8 cellular contexts compared by ENCODE assay signal in the genomic region with DNA sequence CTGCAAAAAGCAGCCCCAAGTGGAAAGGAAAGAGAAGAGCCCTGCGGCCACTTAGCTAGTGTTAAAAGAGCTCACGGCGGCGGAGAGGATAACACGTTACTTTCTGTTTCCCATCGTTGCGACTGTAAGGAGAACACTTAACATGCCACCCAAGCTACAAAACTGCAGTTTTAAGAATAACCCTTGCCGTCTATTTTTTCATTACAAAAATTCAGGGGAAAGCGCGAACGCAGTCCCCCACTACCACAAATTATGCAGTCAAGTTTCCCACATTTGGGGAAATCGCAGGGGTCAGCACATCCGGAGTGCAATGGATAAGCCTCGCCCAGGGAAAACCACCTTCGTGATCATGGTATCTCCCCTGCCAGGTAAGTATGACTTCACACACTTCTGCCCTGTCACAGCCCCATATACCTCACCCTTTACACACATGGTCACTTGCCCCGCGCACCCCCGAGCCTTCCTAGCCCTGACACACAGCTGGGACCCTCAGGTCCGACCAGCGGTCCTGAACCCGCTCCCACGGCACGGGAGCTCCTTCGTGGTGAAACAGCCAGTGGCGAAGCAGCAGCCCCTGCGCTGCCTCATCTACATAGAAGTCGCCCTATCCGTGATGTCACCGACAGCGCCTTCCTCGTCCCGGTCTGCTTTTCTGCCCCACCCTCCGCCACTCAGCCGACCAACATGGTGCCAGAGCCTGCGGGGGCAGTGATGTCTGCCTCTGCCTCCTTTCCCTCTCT. TPM values are rescaled to one million over a fixed set of nuclear protein-coding genes. Genes with fewer than 3 reads are reported as not detected.
DNase-seq lines count a peak whose midpoint lies in the region; ATAC-seq and TF ChIP-seq lines count a peak whose summit lies in the region.
"Not testable (repeated sequence)": the region's sequence is repeated elsewhere in the genome, so short reads cannot be mapped to it uniquely, and the experiment has no call there.

No MANE protein-coding gene starts in this region.

- not testable (repeated sequence) for H3K9me3 ChIP-seq in DOHH2 (ENCODE audit: control insufficient read depth, insufficient read depth, low read length); Panc1 (ENCODE audit: control insufficient read depth, insufficient read depth, low read depth, low read length); esophagus muscularis mucosa

- DNase-seq in Panc1 (ENCODE audit: low read depth, low spot score) (peak; percentile 95), esophagus muscularis mucosa (ENCODE audit: extremely low spot score) (peak; percentile 91)
- DNase-seq in activated T-cell treated with anti-CD3 and anti-CD28 coated beads, Interleukin-2, amount 50 U/mL, for 48 hours = peak; percentile 84 to 85
- DNase-seq in natural killer cell treated with Interleukin-12 subunit alpha and Interleukin-12 subunit beta and Interleukin-15 and Interleukin-18, amount 100 ng/mL, for 72 hours (ENCODE audit: low spot score) = peak; percentile 74
- peak; percentile 47 to 96 for DNase-seq in stimulated activated effector memory CD8-positive, alpha-beta T cell treated with anti-CD3 and anti-CD28 coated beads, Interleukin-12 subunit alpha, Interleukin-12 subunit beta, amount 100 ng/mL, for 72 hours (ENCODE audit: low spot score in 2 of 2)

- H3K9me2 ChIP-seq in DOHH2 (replicated peaks; ENCODE audit: control insufficient read depth, low read length) = not testable (repeated sequence)

- not testable (repeated sequence) for H3K9me3 Mint-ChIP-seq in IgD-negative memory B cell; natural killer cell treated with Interleukin-12 subunit alpha and Interleukin-12 subunit beta and Interleukin-15 and Interleukin-18, amount 100 ng/mL, for 72 hours; stimulated activated effector memory CD8-positive, alpha-beta T cell treated with anti-CD3 and anti-CD28 coated beads, Interleukin-12 subunit alpha, Interleukin-12 subunit beta, amount 100 ng/mL, for 72 hours

- TF ChIP-seq CTCF in DOHH2 (IDR thresholded peaks at IDR 0.05; ENCODE audit: low read depth, low read length, poor library complexity, severe bottlenecking); Panc1 (IDR thresholded peaks at IDR 0.05); esophagus muscularis mucosa (IDR thresholded peaks at IDR 0.05): not testable (repeated sequence)

- POLR2A ChIA-PET in Panc1 (lab: Charles Lee) = interaction anchor here (0.6 to 1.1 kb wide), 4 partner anchors 39 to 694 kb away, joined by 3 to 7 read pairs (median 3); no protein-coding TSS in a partner anchor

- not testable (repeated sequence) for H3K36me3 ChIP-seq in DOHH2 (ENCODE audit: control insufficient read depth, low read length); Panc1 (ENCODE audit: control insufficient read depth, insufficient read depth, low read length); esophagus muscularis mucosa

- peak overlapping the region; percentile 89 to 99 (median 97) for H3K27ac Mint-ChIP-seq in IgD-negative memory B cell
- H3K27ac Mint-ChIP-seq in natural killer cell treated with Interleukin-12 subunit alpha and Interleukin-12 subunit beta and Interleukin-15 and Interleukin-18, amount 100 ng/mL, for 72 hours = peak overlapping the region; percentile 83 to 87
- H3K27ac Mint-ChIP-seq in stimulated activated effector memory CD8-positive, alpha-beta T cell treated with anti-CD3 and anti-CD28 coated beads, Interleukin-12 subunit alpha, Interleukin-12 subunit beta, amount 100 ng/mL, for 72 hours = peak overlapping the region; percentile 97

- H3K4me3 ChIP-seq in DOHH2 (ENCODE audit: low read length) = peak overlapping the region; percentile 62
- peak overlapping the region; percentile 30 to 37 for H3K4me3 ChIP-seq in Panc1 (ENCODE audit: low read depth in 2 of 2, low read length in 2 of 2)
- peak overlapping the region; percentile 35 to 54 (median 48) for H3K4me3 ChIP-seq in esophagus muscularis mucosa

- not testable (repeated sequence) for H3K79me2 ChIP-seq in DOHH2 (ENCODE audit: control insufficient read depth, low read length)

- in situ Hi-C loops in Panc1 (cut with HindIII; ENCODE audit: low pct_unique_long_range_greater_than_20kb, low sequenced_read_pairs) = not testable (repeated sequence)

- H3K4me3 Mint-ChIP-seq in IgD-negative memory B cell = peak overlapping the region; percentile 85 to 92 (median 92)
- H3K4me3 Mint-ChIP-seq in natural killer cell treated with Interleukin-12 subunit alpha and Interleukin-12 subunit beta and Interleukin-15 and Interleukin-18, amount 100 ng/mL, for 72 hours = peak overlapping the region; percentile 84
- peak overlapping the region; percentile 67 for H3K4me3 Mint-ChIP-seq in stimulated activated effector memory CD8-positive, alpha-beta T cell treated with anti-CD3 and anti-CD28 coated beads, Interleukin-12 subunit alpha, Interleukin-12 subunit beta, amount 100 ng/mL, for 72 hours

- TF ChIP-seq EP300 in esophagus muscularis mucosa (IDR thresholded peaks at IDR 0.05) = not testable (repeated sequence)

- TF ChIP-seq POLR2A in esophagus muscularis mucosa (IDR thresholded peaks at IDR 0.05; ENCODE audit: low read depth) = peak; percentile 71

- BruUV-seq in Panc1 (replicated peaks; lab: Mats Ljungman, UMichigan) = TSS peak; percentile 100

- H3F3A ChIP-seq in DOHH2 (ENCODE audit: control insufficient read depth, insufficient read depth) = not testable (repeated sequence)

- not testable (repeated sequence) for H3K27me3 ChIP-seq in DOHH2 (ENCODE audit: control insufficient read depth, low read length); Panc1 (ENCODE audit: control insufficient read depth, insufficient read depth, low read length)
- H3K27me3 ChIP-seq in esophagus muscularis mucosa = peaks cover 0 to 31% (median 0%) of the 10 kb centered on the region in 4 donors

- H3K27me3 Mint-ChIP-seq in IgD-negative memory B cell; natural killer cell treated with Interleukin-12 subunit alpha and Interleukin-12 subunit beta and Interleukin-15 and Interleukin-18, amount 100 ng/mL, for 72 hours: not testable (repeated sequence)

- H4K20me1 ChIP-seq in DOHH2 (ENCODE audit: control insufficient read depth, insufficient read depth, low read depth, low read length) = not testable (repeated sequence)

- intact Hi-C loops in Panc1 (cut with micrococcal nuclease; ENCODE audit: unreplicated experiment); esophagus muscularis mucosa (cut with DNase I): not testable (repeated sequence)

- 2% methylated on average over 15 of the region's 35 CpGs for WGBS in esophagus muscularis mucosa

- H3K4me1 Mint-ChIP-seq in IgD-negative memory B cell; natural killer cell treated with Interleukin-12 subunit alpha and Interleukin-12 subunit beta and Interleukin-15 and Interleukin-18, amount 100 ng/mL, for 72 hours (ENCODE audit: low read depth in 2 of 2); stimulated activated effector memory CD8-positive, alpha-beta T cell treated with anti-CD3 and anti-CD28 coated beads, Interleukin-12 subunit alpha, Interleukin-12 subunit beta, amount 100 ng/mL, for 72 hours: not testable (repeated sequence)

- peak overlapping the region; percentile 48 for H3K4me2 ChIP-seq in DOHH2 (ENCODE audit: low read length)

- H3K27ac ChIP-seq in DOHH2 (ENCODE audit: low read depth, low read length) (peak overlapping the region; percentile 54), Panc1 (ENCODE audit: low read length) (peak overlapping the region; percentile 69; the same call in 1 of the 2 replicates), esophagus muscularis mucosa (replicated peaks in 1 of 4) (peak overlapping the region in 1 of 4 donors; percentile 1)

- peak; percentile 83 for ATAC-seq in GM21723 (IDR thresholded peaks at IDR 0.05; ENCODE audit: unreplicated experiment)
- peak; percentile 91 for ATAC-seq in Panc1
- ATAC-seq in natural killer cell treated with Interleukin-12 subunit alpha and Interleukin-12 subunit beta and Interleukin-15 and Interleukin-18, amount 100 ng/mL, for 72 hours = peak; percentile 88 to 93
- peak; percentile 90 for ATAC-seq in stimulated activated effector memory CD8-positive, alpha-beta T cell treated with anti-CD3 and anti-CD28 coated beads, Interleukin-12 subunit alpha, Interleukin-12 subunit beta, amount 100 ng/mL, for 72 hours

- not testable (repeated sequence) for H3K36me3 Mint-ChIP-seq in IgD-negative memory B cell; natural killer cell treated with Interleukin-12 subunit alpha and Interleukin-12 subunit beta and Interleukin-15 and Interleukin-18, amount 100 ng/mL, for 72 hours; stimulated activated effector memory CD8-positive, alpha-beta T cell treated with anti-CD3 and anti-CD28 coated beads, Interleukin-12 subunit alpha, Interleukin-12 subunit beta, amount 100 ng/mL, for 72 hours

- not testable (repeated sequence) for H3K4me1 ChIP-seq in DOHH2 (ENCODE audit: control insufficient read depth, low read length); Panc1 (ENCODE audit: control insufficient read depth, insufficient read depth, low read length); esophagus muscularis mucosa

- CTCF ChIA-PET in Panc1 (lab: Charles Lee) = not testable (repeated sequence)

RNA-seq across cellular contexts. Expression of gene NBPF20, which starts 40.2 kb away (rescaled TPM):
- 0.41 TPM for polyA plus RNA-seq in IgD-negative memory B cell
- total RNA-seq in Panc1 (2021; ENCODE audit: unreplicated experiment) (3.5 TPM), esophagus muscularis mucosa (1 to 10 TPM; 3.0 to 7.1 (median 4.3) TPM)
- polyA plus RNA-seq in Panc1 (2012; ENCODE audit: insufficient read length) = 0.96 TPM
- 1 to 10 TPM; 1.0 to 2.4 TPM for total RNA-seq in natural killer cell treated with Interleukin-12 subunit alpha and Interleukin-12 subunit beta and Interleukin-15 and Interleukin-18, amount 100 ng/mL, for 72 hours
